1 cellular context compared by ENCODE assay signal in genomic region chr3:141235661-141236171, GRCh38.
TF ChIP-seq lines count a peak whose summit lies in the region.

No MANE protein-coding gene starts in this region.

TF ChIP-seq in HepG2, 621 proteins besides CTCF, POLR2A, EP300 and RAD21 (continues in another document):
- TF ChIP-seq JDP2 (CRISPR knock-in tag; IDR thresholded peaks at IDR 0.05; ENCODE audit: borderline replicate concordance) (no peak), ZNF33B (CRISPR knock-in tag; IDR thresholded peaks at IDR 0.05) (no peak), ZFP91 (CRISPR knock-in tag; IDR thresholded peaks at IDR 0.05; ENCODE audit: borderline replicate concordance) (peak; percentile 63; the same call in 1 of the 2 replicates), ZHX2 (IDR thresholded peaks at IDR 0.05; ENCODE audit: low read depth) (no peak), ZHX2 (CRISPR knock-in tag; IDR thresholded peaks at IDR 0.05; ENCODE audit: borderline replicate concordance) (no peak), ZFP37 (CRISPR knock-in tag; IDR thresholded peaks at IDR 0.05; ENCODE audit: borderline replicate concordance) (0 out of 2 replicates have a peak, but pooled peaks have one; percentile 79), ZNF644 (CRISPR knock-in tag; IDR thresholded peaks at IDR 0.05; ENCODE audit: low read depth) (peak; percentile 69; the same call in 1 of the 2 replicates), IKZF1 (IDR thresholded peaks at IDR 0.05) (no peak), ZNF879 (CRISPR knock-in tag; IDR thresholded peaks at IDR 0.05) (no peak), ATF6 (CRISPR knock-in tag; conservative IDR thresholded peaks at IDR 0.05) (no peak), THAP9 (CRISPR knock-in tag; IDR thresholded peaks at IDR 0.05; ENCODE audit: borderline replicate concordance) (peak; percentile 37; the same call in 1 of the 2 replicates), HNF1A (IDR thresholded peaks at IDR 0.05; ENCODE audit: low read depth) (peak; percentile 91), HNF1A (CRISPR knock-in tag; IDR thresholded peaks at IDR 0.05; ENCODE audit: borderline replicate concordance) (peak; percentile 94), FOXK1 (CRISPR knock-in tag; IDR thresholded peaks at IDR 0.05; ENCODE audit: borderline replicate concordance, low read depth) (0 out of 2 replicates have a peak, but pooled peaks have one; percentile 24), SPEN (CRISPR knock-in tag; IDR thresholded peaks at IDR 0.05; ENCODE audit: low read depth) (0 out of 2 replicates have a peak, but pooled peaks have one; percentile 38), PAXIP1 (CRISPR knock-in tag; conservative IDR thresholded peaks at IDR 0.05) (peak; percentile 87), LCORL (IDR thresholded peaks at IDR 0.05) (no peak), LCORL (CRISPR knock-in tag; IDR thresholded peaks at IDR 0.05) (peak; percentile 89), FOXA3 (CRISPR knock-in tag; IDR thresholded peaks at IDR 0.05) (peak; percentile 44; the same call in 1 of the 2 replicates), KMT2B (CRISPR knock-in tag; IDR thresholded peaks at IDR 0.05) (peak; percentile 53; the same call in 1 of the 2 replicates), ZNF263 (CRISPR knock-in tag; IDR thresholded peaks at IDR 0.05) (0 out of 2 replicates have a peak, but pooled peaks have one; percentile 19), HNF4G (IDR thresholded peaks at IDR 0.05; ENCODE audit: borderline replicate concordance, low read depth, low read length) (peak; percentile 93), HNF4G (CRISPR knock-in tag; IDR thresholded peaks at IDR 0.05; ENCODE audit: borderline replicate concordance, low read depth) (peak; percentile 67; the same call in 1 of the 2 replicates), ZNF564 (CRISPR knock-in tag; IDR thresholded peaks at IDR 0.05) (no peak), MXD1 (CRISPR knock-in tag; IDR thresholded peaks at IDR 0.05) (no peak), MAFK (conservative IDR thresholded peaks at IDR 0.05 in 1 of 2, IDR thresholded peaks at IDR 0.05 in 1 of 2; ENCODE audit: low read length in 2 of 2) (no peak), RNF2 (conservative IDR thresholded peaks at IDR 0.05; ENCODE audit: low read depth) (0 out of 2 replicates have a peak, but pooled peaks have one; percentile 47), ZFYVE20 (CRISPR knock-in tag; IDR thresholded peaks at IDR 0.05; ENCODE audit: borderline replicate concordance, low read depth) (no peak), TBX3 (IDR thresholded peaks at IDR 0.05; ENCODE audit: borderline replicate concordance) (0 out of 2 replicates have a peak, but pooled peaks have one; percentile 20), NFKBIZ (CRISPR knock-in tag; IDR thresholded peaks at IDR 0.05) (no peak), SALL1 (CRISPR knock-in tag; IDR thresholded peaks at IDR 0.05) (peak; percentile 84), ZMYM4 (CRISPR knock-in tag; IDR thresholded peaks at IDR 0.05) (peak; percentile 78), MXD3 (CRISPR knock-in tag; IDR thresholded peaks at IDR 0.05) (0 out of 2 replicates have a peak, but pooled peaks have one; percentile 50)
